5 cellular contexts compared by ENCODE assay signal in genomic region chr12:24915501-24915900, GRCh38.
"Had no signal": no experiment of that assay in that cellular context is flagged by ENCODE, and none has a peak within 500 bp of the region (broad histone marks: within the 10 kb centered on the region; RNA-seq: fewer than 3 reads in every experiment).

No MANE protein-coding gene starts in this region.

- ATAC-seq: GM23338, K562 had no signal

- DNase-seq: H9, HCEC 1CT, IMR-90 had no signal
